Comparison of ENCODE assay signal across 15 cellular contexts in genomic region chr5:51433052-51433710, GRCh38. TPM values are rescaled to one million over a fixed set of nuclear protein-coding genes. Genes with fewer than 3 reads are reported as not detected.
DNase-seq lines count a peak whose midpoint lies in the region; ATAC-seq and TF ChIP-seq lines count a peak whose summit lies in the region.
"Had no signal": no experiment of that assay in that cellular context is flagged by ENCODE, and none has a peak within 500 bp of the region (broad histone marks: within the 10 kb centered on the region; RNA-seq: fewer than 3 reads in every experiment).

No MANE protein-coding gene starts in this region.

- TF ChIP-seq CTCF in Calu3 (IDR thresholded peaks at IDR 0.05; ENCODE audit: unreplicated experiment), result no peak

- BruUV-seq in Calu3 (replicated peaks; lab: Mats Ljungman, UMichigan), result no TSS peak

- DNase-seq in Calu3 (no peak), LoVo (ENCODE audit: low spot score) (peak; percentile 80), SW480 (ENCODE audit: low spot score) (peak; percentile 63), kidney glomerular epithelial cell (lab: John Stamatoyannopoulos, UW) (peak; percentile 16), cerebellar cortex (ENCODE audit: low spot score) (no peak), Right ventricle myocardium superior (no peak), OCI-M2 (lab: John Stamatoyannopoulos, UW; ENCODE audit: unreplicated experiment) (no peak), NCI-H1417 treated with DMSO at 0.1 percent for 48 hours (lab: John Stamatoyannopoulos, UW) (no peak)
- DNase-seq: AML-193, GOT3, IMR-90, MV-4-11, NCI-H1436 treated with DMSO at 0.1 percent for 48 hours, NCI-H2081 treated with DMSO at 0.1 percent for 48 hours, SIG-M5 had no signal

- peak overlapping the region; percentile 89 for H3K27ac Mint-ChIP-seq in Calu3 (ENCODE audit: unreplicated experiment)

- peak overlapping the region; percentile 30 for H3K4me3 Mint-ChIP-seq in Calu3 (ENCODE audit: low read depth, unreplicated experiment)

- H3K27me3 Mint-ChIP-seq in Calu3 (ENCODE audit: unreplicated experiment), result no peaks in the 10 kb centered on the region

- peaks cover 30% of the 10 kb centered on the region for H3K4me1 Mint-ChIP-seq in Calu3 (ENCODE audit: low read depth, unreplicated experiment)

- CTCF ChIA-PET in Calu3 (lab: Charles Lee), result no interaction called here

- H3K9me3 Mint-ChIP-seq in Calu3 (ENCODE audit: low read depth, unreplicated experiment), result peaks cover 6% of the 10 kb centered on the region

- intact Hi-C loops in Calu3 (cut with micrococcal nuclease; ENCODE audit: unreplicated experiment), result loop anchor here (5.0 kb wide), 2 partner anchors 34 to 51 kb away; partner anchors contain the start of gene ISL1
- intact Hi-C loops in Right ventricle myocardium superior (cut with DNase I), result no loop called here

- no peaks in the 10 kb centered on the region for H3K36me3 Mint-ChIP-seq in Calu3 (ENCODE audit: insufficient read depth, unreplicated experiment)

- ATAC-seq in Right ventricle myocardium superior (ENCODE audit: poor library complexity), result no peak

RNA-seq across cellular contexts. Expression of gene ISL1, which starts 49.9 kb away (rescaled TPM):
- total RNA-seq in Calu3 (2022), result 9.4 and 11.7 TPM in 2 replicates
- total RNA-seq in Right ventricle myocardium superior, result not detected

Comparison
In these comparisons a context has a peak if more than half of its experiments do, and no peak if none do; other contexts are left out.
1. DNase-seq: peak in LoVo (single experiment), SW480 (single experiment) and kidney glomerular epithelial cell (single experiment); none in Calu3 (single experiment), cerebellar cortex (single experiment), Right ventricle myocardium superior (single experiment), OCI-M2 (single experiment) and NCI-H1417 treated with DMSO at 0.1 percent for 48 hours (single experiment).
2. RNA of gene ISL1, which starts 49.9 kb away (total RNA-seq): 9.4 to 11.7 TPM in Calu3; not detected in Right ventricle myocardium superior (single experiment); every median in the first group is over 10 times any median in the second.